Comparison of ENCODE assay signal across 2 cellular contexts in the genomic region with DNA sequence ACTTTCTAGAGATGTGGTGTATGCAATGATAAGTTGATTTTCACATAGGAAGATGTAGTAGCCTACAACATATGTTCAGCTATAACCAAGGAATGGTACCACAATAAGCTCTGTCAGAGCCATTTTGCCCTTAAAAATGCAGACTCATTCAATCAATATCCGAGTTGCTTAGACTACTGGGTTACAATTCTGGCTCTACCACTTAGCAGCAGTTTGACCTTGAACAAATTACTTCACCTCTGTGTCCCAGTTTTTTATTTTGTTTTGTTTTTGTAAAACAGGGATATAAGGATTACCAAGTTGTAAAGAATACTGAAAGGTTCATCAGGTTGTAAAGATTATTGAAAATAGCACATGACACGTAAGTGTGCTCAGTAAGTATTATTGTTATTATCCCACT.
TF ChIP-seq lines count a peak whose summit lies in the region.

No MANE protein-coding gene starts in this region.

TF ChIP-seq in HEK293, 187 proteins besides CTCF, POLR2A, EP300 and RAD21 (continues in another document):
- no peak for TF ChIP-seq ZBTB1 (tag by site-specific recombination; IDR thresholded peaks at IDR 0.05)
- 0 out of 2 replicates have a peak, but pooled peaks have one; percentile 14 for TF ChIP-seq PRDM1 (tag by site-specific recombination; IDR thresholded peaks at IDR 0.05)
- TF ChIP-seq, protein P1, sequence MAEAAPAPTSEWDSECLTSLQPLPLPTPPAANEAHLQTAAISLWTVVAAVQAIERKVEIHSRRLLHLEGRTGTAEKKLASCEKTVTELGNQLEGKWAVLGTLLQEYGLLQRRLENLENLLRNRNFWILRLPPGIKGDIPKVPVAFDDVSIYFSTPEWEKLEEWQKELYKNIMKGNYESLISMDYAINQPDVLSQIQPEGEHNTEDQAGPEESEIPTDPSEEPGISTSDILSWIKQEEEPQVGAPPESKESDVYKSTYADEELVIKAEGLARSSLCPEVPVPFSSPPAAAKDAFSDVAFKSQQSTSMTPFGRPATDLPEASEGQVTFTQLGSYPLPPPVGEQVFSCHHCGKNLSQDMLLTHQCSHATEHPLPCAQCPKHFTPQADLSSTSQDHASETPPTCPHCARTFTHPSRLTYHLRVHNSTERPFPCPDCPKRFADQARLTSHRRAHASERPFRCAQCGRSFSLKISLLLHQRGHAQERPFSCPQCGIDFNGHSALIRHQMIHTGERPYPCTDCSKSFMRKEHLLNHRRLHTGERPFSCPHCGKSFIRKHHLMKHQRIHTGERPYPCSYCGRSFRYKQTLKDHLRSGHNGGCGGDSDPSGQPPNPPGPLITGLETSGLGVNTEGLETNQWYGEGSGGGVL (tag by site-specific recombination; IDR thresholded peaks at IDR 0.05), result no peak
- TF ChIP-seq, protein P2, sequence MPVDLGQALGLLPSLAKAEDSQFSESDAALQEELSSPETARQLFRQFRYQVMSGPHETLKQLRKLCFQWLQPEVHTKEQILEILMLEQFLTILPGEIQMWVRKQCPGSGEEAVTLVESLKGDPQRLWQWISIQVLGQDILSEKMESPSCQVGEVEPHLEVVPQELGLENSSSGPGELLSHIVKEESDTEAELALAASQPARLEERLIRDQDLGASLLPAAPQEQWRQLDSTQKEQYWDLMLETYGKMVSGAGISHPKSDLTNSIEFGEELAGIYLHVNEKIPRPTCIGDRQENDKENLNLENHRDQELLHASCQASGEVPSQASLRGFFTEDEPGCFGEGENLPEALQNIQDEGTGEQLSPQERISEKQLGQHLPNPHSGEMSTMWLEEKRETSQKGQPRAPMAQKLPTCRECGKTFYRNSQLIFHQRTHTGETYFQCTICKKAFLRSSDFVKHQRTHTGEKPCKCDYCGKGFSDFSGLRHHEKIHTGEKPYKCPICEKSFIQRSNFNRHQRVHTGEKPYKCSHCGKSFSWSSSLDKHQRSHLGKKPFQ (tag by site-specific recombination; IDR thresholded peaks at IDR 0.05), result 0 out of 2 replicates have a peak, but pooled peaks have one; percentile 19
- no peak for TF ChIP-seq ZFHX2 (tag by site-specific recombination; conservative IDR thresholded peaks at IDR 0.05)
- TF ChIP-seq, protein P3, sequence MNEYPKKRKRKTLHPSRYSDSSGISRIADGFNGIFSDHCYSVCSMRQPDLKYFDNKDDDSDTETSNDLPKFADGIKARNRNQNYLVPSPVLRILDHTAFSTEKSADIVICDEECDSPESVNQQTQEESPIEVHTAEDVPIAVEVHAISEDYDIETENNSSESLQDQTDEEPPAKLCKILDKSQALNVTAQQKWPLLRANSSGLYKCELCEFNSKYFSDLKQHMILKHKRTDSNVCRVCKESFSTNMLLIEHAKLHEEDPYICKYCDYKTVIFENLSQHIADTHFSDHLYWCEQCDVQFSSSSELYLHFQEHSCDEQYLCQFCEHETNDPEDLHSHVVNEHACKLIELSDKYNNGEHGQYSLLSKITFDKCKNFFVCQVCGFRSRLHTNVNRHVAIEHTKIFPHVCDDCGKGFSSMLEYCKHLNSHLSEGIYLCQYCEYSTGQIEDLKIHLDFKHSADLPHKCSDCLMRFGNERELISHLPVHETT (tag by site-specific recombination; IDR thresholded peaks at IDR 0.05), result no peak
- TF ChIP-seq, protein P4, sequence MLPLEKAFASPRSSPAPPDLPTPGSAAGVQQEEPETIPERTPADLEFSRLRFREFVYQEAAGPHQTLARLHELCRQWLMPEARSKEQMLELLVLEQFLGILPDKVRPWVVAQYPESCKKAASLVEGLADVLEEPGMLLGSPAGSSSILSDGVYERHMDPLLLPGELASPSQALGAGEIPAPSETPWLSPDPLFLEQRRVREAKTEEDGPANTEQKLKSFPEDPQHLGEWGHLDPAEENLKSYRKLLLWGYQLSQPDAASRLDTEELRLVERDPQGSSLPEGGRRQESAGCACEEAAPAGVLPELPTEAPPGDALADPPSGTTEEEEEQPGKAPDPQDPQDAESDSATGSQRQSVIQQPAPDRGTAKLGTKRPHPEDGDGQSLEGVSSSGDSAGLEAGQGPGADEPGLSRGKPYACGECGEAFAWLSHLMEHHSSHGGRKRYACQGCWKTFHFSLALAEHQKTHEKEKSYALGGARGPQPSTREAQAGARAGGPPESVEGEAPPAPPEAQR (tag by site-specific recombination; IDR thresholded peaks at IDR 0.05), result no peak
- TF ChIP-seq REPIN1 (tag by site-specific recombination; IDR thresholded peaks at IDR 0.05; ENCODE audit: low read depth), result no peak
- peak; percentile 57 for TF ChIP-seq FEZF1 (tag by site-specific recombination; IDR thresholded peaks at IDR 0.05)
- no peak for TF ChIP-seq ZNF335 (tag by site-specific recombination; conservative IDR thresholded peaks at IDR 0.05)
- TF ChIP-seq ZBTB17 (tag by site-specific recombination; IDR thresholded peaks at IDR 0.05), result peak; percentile 88
- no peak for TF ChIP-seq ZFP3 (tag by site-specific recombination; IDR thresholded peaks at IDR 0.05; ENCODE audit: low read depth)
- TF ChIP-seq ZNF548 (tag by site-specific recombination; IDR thresholded peaks at IDR 0.05), result no peak
- TF ChIP-seq, protein P5, sequence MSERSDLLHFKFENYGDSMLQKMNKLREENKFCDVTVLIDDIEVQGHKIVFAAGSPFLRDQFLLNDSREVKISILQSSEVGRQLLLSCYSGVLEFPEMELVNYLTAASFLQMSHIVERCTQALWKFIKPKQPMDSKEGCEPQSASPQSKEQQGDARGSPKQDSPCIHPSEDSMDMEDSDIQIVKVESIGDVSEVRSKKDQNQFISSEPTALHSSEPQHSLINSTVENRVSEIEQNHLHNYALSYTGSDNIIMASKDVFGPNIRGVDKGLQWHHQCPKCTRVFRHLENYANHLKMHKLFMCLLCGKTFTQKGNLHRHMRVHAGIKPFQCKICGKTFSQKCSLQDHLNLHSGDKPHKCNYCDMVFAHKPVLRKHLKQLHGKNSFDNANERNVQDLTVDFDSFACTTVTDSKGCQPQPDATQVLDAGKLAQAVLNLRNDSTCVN (tag by site-specific recombination; optimal IDR thresholded peaks at IDR 0.05), result no peak
- TF ChIP-seq, protein P6, sequence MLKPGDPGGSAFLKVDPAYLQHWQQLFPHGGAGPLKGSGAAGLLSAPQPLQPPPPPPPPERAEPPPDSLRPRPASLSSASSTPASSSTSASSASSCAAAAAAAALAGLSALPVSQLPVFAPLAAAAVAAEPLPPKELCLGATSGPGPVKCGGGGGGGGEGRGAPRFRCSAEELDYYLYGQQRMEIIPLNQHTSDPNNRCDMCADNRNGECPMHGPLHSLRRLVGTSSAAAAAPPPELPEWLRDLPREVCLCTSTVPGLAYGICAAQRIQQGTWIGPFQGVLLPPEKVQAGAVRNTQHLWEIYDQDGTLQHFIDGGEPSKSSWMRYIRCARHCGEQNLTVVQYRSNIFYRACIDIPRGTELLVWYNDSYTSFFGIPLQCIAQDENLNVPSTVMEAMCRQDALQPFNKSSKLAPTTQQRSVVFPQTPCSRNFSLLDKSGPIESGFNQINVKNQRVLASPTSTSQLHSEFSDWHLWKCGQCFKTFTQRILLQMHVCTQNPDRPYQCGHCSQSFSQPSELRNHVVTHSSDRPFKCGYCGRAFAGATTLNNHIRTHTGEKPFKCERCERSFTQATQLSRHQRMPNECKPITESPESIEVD (tag by site-specific recombination; IDR thresholded peaks at IDR 0.05), result peak; percentile 67; the same call in 1 of the 2 replicates
- no peak for TF ChIP-seq ZNF623 (tag by site-specific recombination; IDR thresholded peaks at IDR 0.05)
- no peak for TF ChIP-seq KLF16 (tag by site-specific recombination; IDR thresholded peaks at IDR 0.05)
- TF ChIP-seq ZNF391 (tag by site-specific recombination; IDR thresholded peaks at IDR 0.05; ENCODE audit: borderline replicate concordance, low read depth), result no peak
- no peak for TF ChIP-seq ZNF530 (tag by site-specific recombination; IDR thresholded peaks at IDR 0.05; ENCODE audit: low read depth)

TF ChIP-seq in HepG2, 621 proteins besides CTCF, POLR2A, EP300 and RAD21:
- TF ChIP-seq, protein P7, sequence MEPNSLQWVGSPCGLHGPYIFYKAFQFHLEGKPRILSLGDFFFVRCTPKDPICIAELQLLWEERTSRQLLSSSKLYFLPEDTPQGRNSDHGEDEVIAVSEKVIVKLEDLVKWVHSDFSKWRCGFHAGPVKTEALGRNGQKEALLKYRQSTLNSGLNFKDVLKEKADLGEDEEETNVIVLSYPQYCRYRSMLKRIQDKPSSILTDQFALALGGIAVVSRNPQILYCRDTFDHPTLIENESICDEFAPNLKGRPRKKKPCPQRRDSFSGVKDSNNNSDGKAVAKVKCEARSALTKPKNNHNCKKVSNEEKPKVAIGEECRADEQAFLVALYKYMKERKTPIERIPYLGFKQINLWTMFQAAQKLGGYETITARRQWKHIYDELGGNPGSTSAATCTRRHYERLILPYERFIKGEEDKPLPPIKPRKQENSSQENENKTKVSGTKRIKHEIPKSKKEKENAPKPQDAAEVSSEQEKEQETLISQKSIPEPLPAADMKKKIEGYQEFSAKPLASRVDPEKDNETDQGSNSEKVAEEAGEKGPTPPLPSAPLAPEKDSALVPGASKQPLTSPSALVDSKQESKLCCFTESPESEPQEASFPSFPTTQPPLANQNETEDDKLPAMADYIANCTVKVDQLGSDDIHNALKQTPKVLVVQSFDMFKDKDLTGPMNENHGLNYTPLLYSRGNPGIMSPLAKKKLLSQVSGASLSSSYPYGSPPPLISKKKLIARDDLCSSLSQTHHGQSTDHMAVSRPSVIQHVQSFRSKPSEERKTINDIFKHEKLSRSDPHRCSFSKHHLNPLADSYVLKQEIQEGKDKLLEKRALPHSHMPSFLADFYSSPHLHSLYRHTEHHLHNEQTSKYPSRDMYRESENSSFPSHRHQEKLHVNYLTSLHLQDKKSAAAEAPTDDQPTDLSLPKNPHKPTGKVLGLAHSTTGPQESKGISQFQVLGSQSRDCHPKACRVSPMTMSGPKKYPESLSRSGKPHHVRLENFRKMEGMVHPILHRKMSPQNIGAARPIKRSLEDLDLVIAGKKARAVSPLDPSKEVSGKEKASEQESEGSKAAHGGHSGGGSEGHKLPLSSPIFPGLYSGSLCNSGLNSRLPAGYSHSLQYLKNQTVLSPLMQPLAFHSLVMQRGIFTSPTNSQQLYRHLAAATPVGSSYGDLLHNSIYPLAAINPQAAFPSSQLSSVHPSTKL (CRISPR knock-in tag; IDR thresholded peaks at IDR 0.05), result 0 out of 2 replicates have a peak, but pooled peaks have one; percentile 9
- TF ChIP-seq HMG20B (CRISPR knock-in tag; conservative IDR thresholded peaks at IDR 0.05) (no peak), MAFK (conservative IDR thresholded peaks at IDR 0.05 in 1 of 2, IDR thresholded peaks at IDR 0.05 in 1 of 2; ENCODE audit: low read length in 2 of 2) (peak in 1 of 2 experiments; percentile 33; a peak in 1 of 4 replicates), FOXA3 (CRISPR knock-in tag; IDR thresholded peaks at IDR 0.05) (no peak), NFE2 (CRISPR knock-in tag; IDR thresholded peaks at IDR 0.05) (peak; percentile 54; the same call in 1 of the 2 replicates), ZNF160 (CRISPR knock-in tag; IDR thresholded peaks at IDR 0.05) (no peak), MBNL3 (CRISPR knock-in tag; conservative IDR thresholded peaks at IDR 0.05) (no peak), ZKSCAN8 (CRISPR knock-in tag; IDR thresholded peaks at IDR 0.05; ENCODE audit: borderline replicate concordance) (no peak), SIX4 (CRISPR knock-in tag; IDR thresholded peaks at IDR 0.05) (no peak), ONECUT2 (CRISPR knock-in tag; IDR thresholded peaks at IDR 0.05) (0 out of 2 replicates have a peak, but pooled peaks have one; percentile 46), GATAD2A (CRISPR knock-in tag; IDR thresholded peaks at IDR 0.05) (0 out of 2 replicates have a peak, but pooled peaks have one; percentile 41), NFE2L2 (IDR thresholded peaks at IDR 0.05; ENCODE audit: low read length) (peak; percentile 76; the same call in 1 of the 2 replicates)
- TF ChIP-seq, protein P8, sequence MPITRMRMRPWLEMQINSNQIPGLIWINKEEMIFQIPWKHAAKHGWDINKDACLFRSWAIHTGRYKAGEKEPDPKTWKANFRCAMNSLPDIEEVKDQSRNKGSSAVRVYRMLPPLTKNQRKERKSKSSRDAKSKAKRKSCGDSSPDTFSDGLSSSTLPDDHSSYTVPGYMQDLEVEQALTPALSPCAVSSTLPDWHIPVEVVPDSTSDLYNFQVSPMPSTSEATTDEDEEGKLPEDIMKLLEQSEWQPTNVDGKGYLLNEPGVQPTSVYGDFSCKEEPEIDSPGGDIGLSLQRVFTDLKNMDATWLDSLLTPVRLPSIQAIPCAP (CRISPR knock-in tag; IDR thresholded peaks at IDR 0.05; ENCODE audit: low read depth), result no peak
- TF ChIP-seq, protein P9, sequence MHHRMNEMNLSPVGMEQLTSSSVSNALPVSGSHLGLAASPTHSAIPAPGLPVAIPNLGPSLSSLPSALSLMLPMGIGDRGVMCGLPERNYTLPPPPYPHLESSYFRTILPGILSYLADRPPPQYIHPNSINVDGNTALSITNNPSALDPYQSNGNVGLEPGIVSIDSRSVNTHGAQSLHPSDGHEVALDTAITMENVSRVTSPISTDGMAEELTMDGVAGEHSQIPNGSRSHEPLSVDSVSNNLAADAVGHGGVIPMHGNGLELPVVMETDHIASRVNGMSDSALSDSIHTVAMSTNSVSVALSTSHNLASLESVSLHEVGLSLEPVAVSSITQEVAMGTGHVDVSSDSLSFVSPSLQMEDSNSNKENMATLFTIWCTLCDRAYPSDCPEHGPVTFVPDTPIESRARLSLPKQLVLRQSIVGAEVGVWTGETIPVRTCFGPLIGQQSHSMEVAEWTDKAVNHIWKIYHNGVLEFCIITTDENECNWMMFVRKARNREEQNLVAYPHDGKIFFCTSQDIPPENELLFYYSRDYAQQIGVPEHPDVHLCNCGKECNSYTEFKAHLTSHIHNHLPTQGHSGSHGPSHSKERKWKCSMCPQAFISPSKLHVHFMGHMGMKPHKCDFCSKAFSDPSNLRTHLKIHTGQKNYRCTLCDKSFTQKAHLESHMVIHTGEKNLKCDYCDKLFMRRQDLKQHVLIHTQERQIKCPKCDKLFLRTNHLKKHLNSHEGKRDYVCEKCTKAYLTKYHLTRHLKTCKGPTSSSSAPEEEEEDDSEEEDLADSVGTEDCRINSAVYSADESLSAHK (CRISPR knock-in tag; IDR thresholded peaks at IDR 0.05; ENCODE audit: borderline replicate concordance), result no peak
